In the genomic region with DNA sequence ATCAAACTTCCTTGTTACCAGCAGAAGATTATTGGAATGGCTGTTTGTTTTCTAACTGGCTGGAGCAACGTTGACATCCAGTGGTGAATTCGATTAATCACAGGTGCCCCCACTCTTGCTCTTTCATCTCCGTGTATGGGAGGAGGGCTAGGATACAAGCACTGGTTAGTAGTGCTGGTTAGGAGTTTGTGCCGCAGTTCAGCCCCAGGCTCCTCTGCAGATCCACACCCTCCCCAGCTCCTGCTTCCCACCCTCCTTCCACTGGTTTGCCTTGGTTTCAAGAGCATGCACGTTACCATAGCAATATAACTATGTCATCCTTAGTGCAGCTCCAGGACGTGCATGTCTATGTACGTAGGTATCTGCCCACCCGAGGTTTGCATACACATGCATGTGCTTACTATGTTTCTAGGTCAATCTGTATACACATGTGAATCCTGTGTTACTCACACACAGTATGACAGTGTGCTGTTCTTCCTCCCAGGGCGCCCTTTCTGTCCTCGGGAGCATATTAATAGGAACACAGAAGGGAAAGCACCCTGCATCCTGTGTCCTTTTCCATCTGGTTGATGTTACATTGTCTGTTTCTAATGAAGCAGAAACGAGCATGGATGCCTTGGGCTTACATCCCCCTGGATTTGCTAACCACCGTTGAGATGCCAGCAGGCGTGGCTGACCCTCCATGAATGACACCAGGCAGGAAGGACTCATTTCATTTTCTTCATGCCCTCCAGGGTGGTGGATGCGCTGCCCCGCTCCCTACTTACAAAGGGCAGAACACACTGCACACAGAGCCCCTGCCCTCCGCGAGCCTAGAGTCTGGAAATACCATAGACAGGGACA, we compare ENCODE assay signal across 1 cellular context.
TF ChIP-seq lines count a peak whose summit lies in the region.

No MANE protein-coding gene starts in this region.

TF ChIP-seq in H1, 55 proteins besides CTCF, POLR2A, EP300 and RAD21:
- TF ChIP-seq JUND (IDR thresholded peaks at IDR 0.05; ENCODE audit: low read length): no peak
- no peak for TF ChIP-seq TBP (IDR thresholded peaks at IDR 0.05; ENCODE audit: low read depth, low read length)
- TF ChIP-seq PHF8 (conservative IDR thresholded peaks at IDR 0.05; ENCODE audit: low read depth, low read length): no peak
- TF ChIP-seq SUZ12 (IDR thresholded peaks at IDR 0.05; ENCODE audit: low read length): no peak
- no peak for TF ChIP-seq KDM4A (IDR thresholded peaks at IDR 0.05; ENCODE audit: low read depth, low read length, severe bottlenecking)
- no peak for TF ChIP-seq TCF12 (IDR thresholded peaks at IDR 0.05; ENCODE audit: low read depth, low read length)
- TF ChIP-seq TAF1 (IDR thresholded peaks at IDR 0.05; ENCODE audit: low read depth, low read length): no peak
- no peak for TF ChIP-seq HDAC2 (IDR thresholded peaks at IDR 0.05; ENCODE audit: borderline replicate concordance in 1 of 2, low read depth in 2 of 2, low read length in 2 of 2)
